Comparison of ENCODE assay signal across 6 cellular contexts in genomic region chr1:155126494-155127104, GRCh38. TPM values are rescaled to one million over a fixed set of nuclear protein-coding genes. Genes with fewer than 3 reads are reported as not detected.
DNase-seq lines count a peak whose midpoint lies in the region; ATAC-seq and TF ChIP-seq lines count a peak whose summit lies in the region.

No MANE protein-coding gene starts in this region.

- H3K4me1 ChIP-seq in gastrocnemius medialis: peaks cover 11 to 44% of the 10 kb centered on the region in 2 donors

- peak overlapping the region; percentile 50 for H3K4me3 ChIP-seq in WERI-Rb-1 (ENCODE audit: low read depth, low read length)
- peak overlapping the region; percentile 77 for H3K4me3 ChIP-seq in fibroblast of pulmonary artery (replicated peaks; ENCODE audit: low read depth, low read length)
- peak overlapping the region; percentile 64 to 88 (median 74) for H3K4me3 ChIP-seq in gastrocnemius medialis

- H3K27me3 ChIP-seq in WERI-Rb-1 (ENCODE audit: insufficient read depth, low read depth, severe bottlenecking) (peaks cover 16% of the 10 kb centered on the region), gastrocnemius medialis (peaks cover 14 to 43% (median 34%) of the 10 kb centered on the region in 3 donors)

- intact Hi-C loops in gastrocnemius medialis (cut with DNase I; ENCODE audit: low total_unique reads): no loop called here

- H3K27ac ChIP-seq in WERI-Rb-1 (no peak overlapping the region), gastrocnemius medialis (peak overlapping the region; percentile 80 to 100 (median 88))

- no peak for TF ChIP-seq POLR2A in gastrocnemius medialis (IDR thresholded peaks at IDR 0.05)

- H3K36me3 ChIP-seq in WERI-Rb-1 (peaks cover 3% of the 10 kb centered on the region; the same call in 1 of the 2 replicates), gastrocnemius medialis (peaks cover 0 to 5% of the 10 kb centered on the region in 2 donors)

- TF ChIP-seq CTCF in WERI-Rb-1 (IDR thresholded peaks at IDR 0.05; ENCODE audit: low read depth, low read length) (peak; percentile 39; the same call in 1 of the 2 replicates), fibroblast of pulmonary artery (IDR thresholded peaks at IDR 0.05; ENCODE audit: low read length, missing control alignments) (no peak), gastrocnemius medialis (IDR thresholded peaks at IDR 0.05 in 4 of 5, conservative IDR thresholded peaks at IDR 0.05 in 1 of 5) (no peak)

- no peaks in the 10 kb centered on the region for H3K9me3 ChIP-seq in WERI-Rb-1 (ENCODE audit: severe bottlenecking)
- no peaks in the 10 kb centered on the region for H3K9me3 ChIP-seq in gastrocnemius medialis

- DNase-seq in HK-2 (ENCODE audit: unreplicated experiment) (peak; percentile 17), WERI-Rb-1 (peak; percentile 69), fibroblast of pulmonary artery (ENCODE audit: low read depth) (no peak), gastrocnemius medialis (no peak), HCEC 1CT (no peak)

- ATAC-seq in gastrocnemius medialis: peak in 1 of 2 donors; percentile 9
- no peak for ATAC-seq in GM21360 (IDR thresholded peaks at IDR 0.05; ENCODE audit: unreplicated experiment)

- in situ Hi-C loops in gastrocnemius medialis (cut with MboI; ENCODE audit: low sequenced_read_pairs in 4 of 4): no loop called here

RNA-seq across cellular contexts. Expression of gene EFNA1, which starts 1.1 kb away (rescaled TPM):
- total RNA-seq in gastrocnemius medialis: 10 to 100 TPM; 12.6 to 35.1 (median 14.4) TPM

RNA-seq across cellular contexts. Expression of gene SLC50A1, which starts 9.1 kb away (rescaled TPM):
- 10 to 100 TPM in 1 of 4 donors, 1 to 10 TPM in 3; 3.5 to 11.4 (median 8.2) TPM for total RNA-seq in gastrocnemius medialis

RNA-seq across cellular contexts. Expression of gene DPM3, which starts 13.7 kb away (rescaled TPM):
- total RNA-seq in gastrocnemius medialis: 10 to 100 TPM in 3 of 4 donors, 1 to 10 TPM in 1; 7.3 to 69.5 (median 57.9) TPM

RNA-seq across cellular contexts. Expression of gene KRTCAP2, which starts 46.5 kb away (rescaled TPM):
- 100 to 1,000 TPM in 1 of 4 donors, 10 to 100 TPM in 3; 59.6 to 102 (median 91.6) TPM for total RNA-seq in gastrocnemius medialis

RNA-seq across cellular contexts. Expression of gene TRIM46, which starts 47.0 kb away (rescaled TPM):
- not detected for total RNA-seq in gastrocnemius medialis

Comparison
In these comparisons a context has a peak if more than half of its experiments do, and no peak if none do; other contexts are left out.
1. DNase-seq: peak in HK-2 (single experiment) and WERI-Rb-1 (single experiment); none in fibroblast of pulmonary artery (single experiment), gastrocnemius medialis (0 of 2) and HCEC 1CT (single experiment).
2. Peak in every context shown above with its lines, with median percentiles within 50 percentile points of each other: H3K4me3 ChIP-seq.